In genomic region chr1:157437301-157437700, GRCh38 we compare ENCODE assay signal across 17 cellular contexts.
"Had no signal": no experiment of that assay in that cellular context is flagged by ENCODE, and none has a peak within 500 bp of the region (broad histone marks: within the 10 kb centered on the region; RNA-seq: fewer than 3 reads in every experiment).

No MANE protein-coding gene starts in this region.

- H3K36me3 ChIP-seq: esophagus muscularis mucosa, transverse colon had no signal

- H3K27ac ChIP-seq: body of pancreas, dorsolateral prefrontal cortex, esophagus muscularis mucosa, transverse colon had no signal

- DNase-seq: activated CD4-positive, alpha-beta T cell treated with anti-CD3 and anti-CD28 coated beads, Interleukin-2, amount 50 U/mL, for 4 hours; activated effector memory CD4-positive, alpha-beta T cell treated with Interleukin-2 at 50 U/mL for 16 hours; activated T-cell treated with anti-CD3 and anti-CD28 coated beads, Interleukin-2, amount 50 U/mL, for 1 hour; amniotic stem cell; cerebellar nuclear complex; dorsolateral prefrontal cortex; hypothalamus; mammary epithelial cell; naive thymus-derived CD8-positive, alpha-beta T cell; right cardiac atrium; transverse colon had no signal

- H3K4me3 ChIP-seq: body of pancreas, dorsolateral prefrontal cortex, esophagus muscularis mucosa, smooth muscle cell, transverse colon had no signal

- H3K27me3 ChIP-seq: body of pancreas, esophagus muscularis mucosa, transverse colon had no signal

- ATAC-seq: activated CD4-positive, CD25-positive, alpha-beta regulatory T cell treated with anti-CD3 and anti-CD28 coated beads, Interleukin-2, amount 50 U/mL, for 24 hours; activated naive CD4-positive, alpha-beta T cell treated with anti-CD3 and anti-CD28 coated beads, Interleukin-2, amount 50 U/mL, for 72 hours; body of pancreas; naive thymus-derived CD8-positive, alpha-beta T cell; stimulated activated effector memory CD8-positive, alpha-beta T cell treated with anti-CD3 and anti-CD28 coated beads, Interleukin-12 subunit alpha, Interleukin-12 subunit beta, amount 100 ng/mL, for 72 hours had no signal

- H3K9me3 ChIP-seq: body of pancreas, esophagus muscularis mucosa, transverse colon had no signal

- H3K4me1 ChIP-seq: esophagus muscularis mucosa had no signal
